8 cellular contexts compared by ENCODE assay signal in the genomic region with DNA sequence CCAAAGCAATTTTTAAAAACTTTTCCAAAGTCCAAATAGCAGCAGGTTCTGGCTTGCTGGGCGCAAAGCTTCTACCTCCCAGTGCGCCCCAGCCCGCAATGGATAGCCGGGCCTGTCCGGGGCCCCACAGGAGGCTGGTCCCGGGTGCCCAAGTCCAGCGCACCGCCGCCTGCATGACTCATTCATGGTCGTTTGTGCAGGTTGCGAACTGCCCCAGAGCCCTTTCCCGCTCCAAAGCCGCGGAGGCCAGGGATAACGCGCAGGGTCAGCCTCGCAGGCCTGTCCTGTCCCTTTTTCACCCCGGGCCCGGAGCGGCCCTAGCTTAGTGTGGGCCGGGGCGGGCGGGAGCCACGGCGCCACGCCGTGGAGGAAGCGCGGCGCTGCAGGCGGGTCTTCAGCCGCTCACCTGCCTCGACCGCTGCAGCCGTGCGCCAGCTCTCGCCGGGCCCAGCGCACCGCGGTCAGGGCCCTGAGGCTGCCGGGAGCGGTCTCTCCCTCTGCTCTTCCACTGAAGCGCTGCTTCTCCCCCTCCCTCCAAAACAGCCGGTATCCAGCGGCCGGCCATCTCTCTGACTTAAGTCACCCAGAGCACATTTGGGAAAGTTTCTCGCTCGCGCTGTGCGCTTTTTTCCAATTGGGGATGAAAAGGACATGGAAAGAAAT. TPM values are rescaled to one million over a fixed set of nuclear protein-coding genes. Genes with fewer than 3 reads are reported as not detected.
A peak's percentile ranks its signal among the peaks of the same experiment; 100 is the strongest.
DNase-seq lines count a peak whose midpoint lies in the region; ATAC-seq, FAIRE-seq and TF ChIP-seq lines count a peak whose summit lies in the region.

No MANE protein-coding gene starts in this region.

- H3K36me3 ChIP-seq in effector memory CD4-positive, alpha-beta T cell (ENCODE audit: control insufficient read depth, insufficient read depth, low read length) = no peaks in the 10 kb centered on the region

- peak overlapping the region; percentile 80 for H3K27ac ChIP-seq in effector memory CD4-positive, alpha-beta T cell (ENCODE audit: insufficient read depth, low read length, poor library complexity, severe bottlenecking)

- TF ChIP-seq POLR2A in GM12892 (IDR thresholded peaks at IDR 0.05; ENCODE audit: low read depth, low read length) = no peak

- peaks cover 32% of the 10 kb centered on the region for H3K27me3 ChIP-seq in effector memory CD4-positive, alpha-beta T cell (replicated peaks; ENCODE audit: control insufficient read depth, insufficient read depth, low read length, poor library complexity, severe bottlenecking)

- peaks cover 28% of the 10 kb centered on the region for H3K4me1 Mint-ChIP-seq in activated CD4-positive, alpha-beta memory T cell treated with anti-CD3 and anti-CD28 coated beads for 36 hours (ENCODE audit: low read depth)

- no peaks in the 10 kb centered on the region for H3K9me3 ChIP-seq in effector memory CD4-positive, alpha-beta T cell (ENCODE audit: control insufficient read depth, low read length)

- CTCF ChIA-PET in activated CD4-positive, alpha-beta memory T cell treated with anti-CD3 and anti-CD28 coated beads for 36 hours (lab: Charles Lee) = interaction anchor here (0.9 to 6.7 kb wide), 25 partner anchors 8 to 902 kb away, joined by 3 to 139 read pairs (median 9); a partner anchor contains a TSS

- H3K27me3 Mint-ChIP-seq in activated CD4-positive, alpha-beta memory T cell treated with anti-CD3 and anti-CD28 coated beads for 36 hours = peaks cover 21% of the 10 kb centered on the region

- H3K4me1 ChIP-seq in effector memory CD4-positive, alpha-beta T cell (ENCODE audit: control insufficient read depth, insufficient read depth, low read length, poor library complexity, severe bottlenecking) = peaks cover 41% of the 10 kb centered on the region

- POLR2A ChIA-PET in activated CD4-positive, alpha-beta memory T cell treated with anti-CD3 and anti-CD28 coated beads for 36 hours (lab: Charles Lee) = interaction anchor here (0.6 to 3.8 kb wide), 8 partner anchors 10 to 207 kb away, joined by 3 to 21 read pairs (median 4); no protein-coding TSS in a partner anchor

- intact Hi-C loops in activated CD4-positive, alpha-beta memory T cell treated with anti-CD3 and anti-CD28 coated beads for 36 hours (cut with micrococcal nuclease) = loop anchor here (1.0 to 10.0 kb wide), 8 partner anchors 53 to 916 kb away; a partner anchor contains a TSS

- H3K36me3 Mint-ChIP-seq in activated CD4-positive, alpha-beta memory T cell treated with anti-CD3 and anti-CD28 coated beads for 36 hours = peaks cover 32% of the 10 kb centered on the region

- DNase-seq in A172 (ENCODE audit: low spot score) (peak; percentile 46), GM12892 (ENCODE audit: insufficient read length) (peak; percentile 84), NCI-H2171 treated with DMSO at 0.1 percent for 48 hours (lab: John Stamatoyannopoulos, UW) (peak; percentile 12), medulla oblongata (ENCODE audit: extremely low spot score) (peak; percentile 88)
- peak; percentile 83 for DNase-seq in activated CD4-positive, alpha-beta memory T cell treated with anti-CD3 and anti-CD28 coated beads for 36 hours
- DNase-seq in effector memory CD4-positive, alpha-beta T cell = peak; percentile 32 to 47 (median 47)
- DNase-seq in stimulated activated CD8-positive, alpha-beta memory T cell treated with anti-CD3 and anti-CD28 coated beads, Interleukin-15, amount 100 ng/mL, for 48 hours (ENCODE audit: low read depth in 2 of 2) = peak; percentile 69 to 73

- no peaks in the 10 kb centered on the region for H3K9me3 Mint-ChIP-seq in activated CD4-positive, alpha-beta memory T cell treated with anti-CD3 and anti-CD28 coated beads for 36 hours

- peak; percentile 99 for FAIRE-seq in GM12892 (lab: Jason Lieb, UNC)

- peak overlapping the region; percentile 91 for H3K4me3 ChIP-seq in effector memory CD4-positive, alpha-beta T cell (ENCODE audit: insufficient read depth, low read depth, low read length, poor library complexity, severe bottlenecking)

- peak overlapping the region; percentile 88 for H3K4me3 Mint-ChIP-seq in activated CD4-positive, alpha-beta memory T cell treated with anti-CD3 and anti-CD28 coated beads for 36 hours

- H3K27ac Mint-ChIP-seq in activated CD4-positive, alpha-beta memory T cell treated with anti-CD3 and anti-CD28 coated beads for 36 hours = peak overlapping the region; percentile 100

- peak; percentile 39 for ATAC-seq in HG02852 (IDR thresholded peaks at IDR 0.05; ENCODE audit: unreplicated experiment)

RNA-seq across cellular contexts. Expression of a gene that starts 1.7 kb away (rescaled TPM):
- total RNA-seq in A172 (2014; rRNA removed; shearing (Covaris generic)) = 0.09 and 0.19 TPM in 2 replicates
- polyA plus RNA-seq in GM12892 (2012; ENCODE audit: missing spikeins) = 68.4 TPM
- total RNA-seq in activated CD4-positive, alpha-beta memory T cell treated with anti-CD3 and anti-CD28 coated beads for 36 hours = 10 to 100 TPM; 66.9 to 68.2 TPM

RNA-seq across cellular contexts. Expression of a gene that starts 13.4 kb away (rescaled TPM):
- total RNA-seq in A172 (2014; rRNA removed; shearing (Covaris generic)) = 28.5 and 32.3 TPM in 2 replicates
- polyA plus RNA-seq in GM12892 (2012; ENCODE audit: missing spikeins) = 20.1 TPM
- total RNA-seq in activated CD4-positive, alpha-beta memory T cell treated with anti-CD3 and anti-CD28 coated beads for 36 hours = 10 to 100 TPM; 26.7 to 27.1 TPM

Comparison
In these comparisons a context has a peak if more than half of its experiments do, and no peak if none do; other contexts are left out.
1. Peak in every context shown above with its lines: DNase-seq, ATAC-seq, H3K4me3 ChIP-seq and H3K27ac ChIP-seq.
2. DNase-seq: peak in every context shown above with its lines; median percentile 88 in medulla oblongata; 84 in GM12892; 83 in activated CD4-positive, alpha-beta memory T cell treated with anti-CD3 and anti-CD28 coated beads for 36 hours; 71 in stimulated activated CD8-positive, alpha-beta memory T cell treated with anti-CD3 and anti-CD28 coated beads, Interleukin-15, amount 100 ng/mL, for 48 hours; 47 in effector memory CD4-positive, alpha-beta T cell; 46 in A172; 12 in NCI-H2171 treated with DMSO at 0.1 percent for 48 hours.
3. RNA of a gene that starts 1.7 kb away (total RNA-seq): 66.9 to 68.2 TPM in activated CD4-positive, alpha-beta memory T cell treated with anti-CD3 and anti-CD28 coated beads for 36 hours; 0.09 to 0.19 TPM in A172; every median in the first group is over 10 times any median in the second.